28 cellular contexts compared by ENCODE assay signal in genomic region chr20:24598346-24598745, GRCh38.
"Had no signal": no experiment of that assay in that cellular context is flagged by ENCODE, and none has a peak within 500 bp of the region (broad histone marks: within the 10 kb centered on the region; RNA-seq: fewer than 3 reads in every experiment).

No MANE protein-coding gene starts in this region.

- H3K36me3 Mint-ChIP-seq: activated CD4-positive, alpha-beta memory T cell treated with anti-CD3 and anti-CD28 coated beads for 36 hours; activated naive CD8-positive, alpha-beta T cell treated with anti-CD3 and anti-CD28 coated beads for 36 hours had no signal

- H3K4me1 Mint-ChIP-seq: activated CD4-positive, alpha-beta T cell treated with anti-CD3 and anti-CD28 coated beads for 36 hours; activated CD4-positive, alpha-beta T cell treated with anti-CD3 and anti-CD28 coated beads, Interleukin-2, amount 10 ng/mL, durations not matched to agents 24 days and 14 days; activated naive CD4-positive, alpha-beta T cell treated with anti-CD3 and anti-CD28 coated beads, Interleukin-2, amount 50 U/mL, for 24 hours; activated naive CD8-positive, alpha-beta T cell treated with anti-CD3 and anti-CD28 coated beads for 36 hours; activated naive CD8-positive, alpha-beta T cell treated with anti-CD3 and anti-CD28 coated beads, Interleukin-2, amount 50 U/mL, for 24 hours; endodermal cell had no signal

- H3K4me3 ChIP-seq: adrenal gland, body of pancreas, colonic mucosa, esophagus muscularis mucosa, gastrocnemius medialis, heart left ventricle had no signal

- H3K36me3 ChIP-seq: adrenal gland, colonic mucosa, esophagus muscularis mucosa, gastrocnemius medialis, heart left ventricle had no signal

- H3K9me3 ChIP-seq: adrenal gland, body of pancreas, colonic mucosa, gastrocnemius medialis had no signal

- DNase-seq: activated CD4-positive, alpha-beta memory T cell treated with anti-CD3 and anti-CD28 coated beads for 36 hours; activated CD4-positive, alpha-beta T cell treated with anti-CD3 and anti-CD28 coated beads for 36 hours; activated CD4-positive, alpha-beta T cell treated with anti-CD3 and anti-CD28 coated beads, Interleukin-2, amount 10 ng/mL, durations not matched to agents 24 days and 14 days; activated CD4-positive, CD25-positive, alpha-beta regulatory T cell; activated CD4-positive, CD25-positive, alpha-beta regulatory T cell treated with anti-CD3 and anti-CD28 coated beads, Interleukin-2, amount 50 U/mL, for 72 hours; activated CD8-positive, alpha-beta T cell treated with anti-CD3 and anti-CD28 coated beads, Interleukin-2, amount 10 ng/mL, durations not matched to agents 7 days and 5 days; activated effector memory CD4-positive, alpha-beta T cell treated with anti-CD3 and anti-CD28 coated beads, Interleukin-2, amount 50 U/mL, for 16 hours; activated naive CD4-positive, alpha-beta T cell treated with anti-CD3 and anti-CD28 coated beads for 36 hours; activated naive CD8-positive, alpha-beta T cell treated with anti-CD3 and anti-CD28 coated beads for 36 hours; activated naive CD8-positive, alpha-beta T cell treated with anti-CD3 and anti-CD28 coated beads, Interleukin-2, amount 50 U/mL, for 24 hours; activated T-cell treated with anti-CD3 and anti-CD28 coated beads, Interleukin-2, amount 50 U/mL, for 4 hours; adrenal gland; amygdala; aorta; body of pancreas; caudate nucleus; colonic mucosa; effector CD8-positive, alpha-beta T cell; endodermal cell; foreskin keratinocyte; gastrocnemius medialis; glutamatergic neuron; heart left ventricle; T-helper 2 cell had no signal

- H3K27ac Mint-ChIP-seq: activated CD4-positive, alpha-beta memory T cell treated with anti-CD3 and anti-CD28 coated beads for 36 hours; activated CD4-positive, alpha-beta T cell treated with anti-CD3 and anti-CD28 coated beads for 36 hours; activated CD4-positive, alpha-beta T cell treated with anti-CD3 and anti-CD28 coated beads, Interleukin-2, amount 10 ng/mL, durations not matched to agents 24 days and 14 days; activated CD8-positive, alpha-beta T cell treated with anti-CD3 and anti-CD28 coated beads, Interleukin-2, amount 10 ng/mL, durations not matched to agents 7 days and 5 days; activated naive CD4-positive, alpha-beta T cell treated with anti-CD3 and anti-CD28 coated beads for 36 hours; activated naive CD4-positive, alpha-beta T cell treated with anti-CD3 and anti-CD28 coated beads, Interleukin-2, amount 50 U/mL, for 24 hours; activated naive CD8-positive, alpha-beta T cell treated with anti-CD3 and anti-CD28 coated beads for 36 hours; activated naive CD8-positive, alpha-beta T cell treated with anti-CD3 and anti-CD28 coated beads, Interleukin-2, amount 50 U/mL, for 24 hours; activated T-helper 1 cell treated with anti-CD3 and anti-CD28 coated beads, Interleukin-12 subunit alpha, Interleukin-12 subunit beta, Interleukin-2, Interleukin-4 antibody, amounts not matched to agents 30 ng/mL and 10 ng/mL and 1 ng/mL, durations not matched to agents 14 hours and 24 hours and 36 hours; activated T-helper 2 cell treated with anti-CD3 and anti-CD28 coated beads, Interferon-gamma antibody, Interleukin-2, Interleukin-4, amounts not matched to agents 10 μg/mL and 5 μg/mL and 100 μg/mL, durations not matched to agents 14 hours and 24 hours and 36 hours; endodermal cell had no signal

- H3K27ac ChIP-seq: adrenal gland, body of pancreas, colonic mucosa, esophagus muscularis mucosa, foreskin keratinocyte, gastrocnemius medialis, heart left ventricle had no signal

- H3K27me3 ChIP-seq: adrenal gland, body of pancreas, colonic mucosa, foreskin keratinocyte, gastrocnemius medialis, heart left ventricle had no signal

- H3K4me3 Mint-ChIP-seq: activated CD4-positive, alpha-beta memory T cell treated with anti-CD3 and anti-CD28 coated beads for 36 hours; activated CD4-positive, alpha-beta T cell treated with anti-CD3 and anti-CD28 coated beads for 36 hours; activated CD4-positive, alpha-beta T cell treated with anti-CD3 and anti-CD28 coated beads, Interleukin-2, amount 10 ng/mL, durations not matched to agents 24 days and 14 days; activated CD8-positive, alpha-beta T cell treated with anti-CD3 and anti-CD28 coated beads, Interleukin-2, amount 10 ng/mL, durations not matched to agents 7 days and 5 days; activated naive CD4-positive, alpha-beta T cell treated with anti-CD3 and anti-CD28 coated beads for 36 hours; activated naive CD4-positive, alpha-beta T cell treated with anti-CD3 and anti-CD28 coated beads, Interleukin-2, amount 50 U/mL, for 24 hours; activated naive CD8-positive, alpha-beta T cell treated with anti-CD3 and anti-CD28 coated beads for 36 hours; activated naive CD8-positive, alpha-beta T cell treated with anti-CD3 and anti-CD28 coated beads, Interleukin-2, amount 50 U/mL, for 24 hours; activated T-cell treated with anti-CD3 and anti-CD28 coated beads, Interleukin-2, amount 50 U/mL, for 4 hours; activated T-helper 1 cell treated with anti-CD3 and anti-CD28 coated beads, Interleukin-12 subunit alpha, Interleukin-12 subunit beta, Interleukin-2, Interleukin-4 antibody, amounts not matched to agents 30 ng/mL and 10 ng/mL and 1 ng/mL, durations not matched to agents 14 hours and 24 hours and 36 hours; endodermal cell had no signal

- H3K4me1 ChIP-seq: adrenal gland, body of pancreas, colonic mucosa, esophagus muscularis mucosa, foreskin keratinocyte, gastrocnemius medialis, heart left ventricle had no signal
